ENCODE assay signal across 16 cellular contexts in genomic region chr10:107847620-107848019, GRCh38.
DNase-seq lines count a peak whose midpoint lies in the region; ATAC-seq and TF ChIP-seq lines count a peak whose summit lies in the region.
"Had no signal": no experiment of that assay in that cellular context is flagged by ENCODE, and none has a peak within 500 bp of the region (broad histone marks: within the 10 kb centered on the region; RNA-seq: fewer than 3 reads in every experiment).

No MANE protein-coding gene starts in this region.

- no peak overlapping the region for H3K27ac ChIP-seq in BLaER1
- H3K27ac ChIP-seq: HL-60 had no signal

- no peaks in the 10 kb centered on the region for H3K4me1 Mint-ChIP-seq in activated T-helper 1 cell treated with anti-CD3 and anti-CD28 coated beads, Interleukin-12 subunit alpha, Interleukin-12 subunit beta, Interleukin-2, Interleukin-4 antibody, amounts not matched to agents 30 ng/mL and 10 ng/mL and 1 ng/mL, durations not matched to agents 14 hours and 24 hours and 36 hours (ENCODE audit: low read depth)
- H3K4me1 Mint-ChIP-seq: brain had no signal

- in situ Hi-C loops in KBM-7 (cut with MboI; ENCODE audit: low pct_unique_long_range_greater_than_20kb, low sequenced_read_pairs): no loop called here
- in situ Hi-C loops in GM13976 (cut with MboI; ENCODE audit: low sequenced_read_pairs, unreplicated experiment): no loop called here

- H3K27me3 ChIP-seq in BLaER1: no peaks in the 10 kb centered on the region

- ATAC-seq in GM19351 (IDR thresholded peaks at IDR 0.05; ENCODE audit: unreplicated experiment) (peak; percentile 96), HG02623 (IDR thresholded peaks at IDR 0.05; ENCODE audit: unreplicated experiment) (peak; percentile 76), HG03571 (IDR thresholded peaks at IDR 0.05; ENCODE audit: unreplicated experiment) (peak; percentile 94)
- ATAC-seq: activated CD8-positive, alpha-beta T cell treated with anti-CD3 and anti-CD28 coated beads for 36 hours; effector memory CD8-positive, alpha-beta T cell had no signal

- H3K4me2 ChIP-seq in BLaER1: peak overlapping the region; percentile 59

- DNase-seq in iPS-NIHi7 (ENCODE audit: extremely low spot score) (no peak), KBM-7 (no peak), GM13976 (ENCODE audit: low spot score) (no peak)
- DNase-seq in activated T-helper 1 cell treated with anti-CD3 and anti-CD28 coated beads, Interleukin-12 subunit alpha, Interleukin-12 subunit beta, Interleukin-2, Interleukin-4 antibody, amounts not matched to agents 30 ng/mL and 10 ng/mL and 1 ng/mL, durations not matched to agents 14 hours and 24 hours and 36 hours (ENCODE audit: low spot score): no peak
- DNase-seq: activated CD8-positive, alpha-beta T cell treated with anti-CD3 and anti-CD28 coated beads for 36 hours; COR-L47; effector memory CD8-positive, alpha-beta T cell; NCI-H187 treated with DMSO at 0.1 percent for 48 hours; NCI-H774; nucleus accumbens had no signal

- H4K20me1 ChIP-seq in BLaER1: no peaks in the 10 kb centered on the region

- no peaks in the 10 kb centered on the region for H3K9me3 ChIP-seq in BLaER1

- no peaks in the 10 kb centered on the region for H3K36me3 ChIP-seq in BLaER1

- H3K27ac Mint-ChIP-seq in activated T-helper 1 cell treated with anti-CD3 and anti-CD28 coated beads, Interleukin-12 subunit alpha, Interleukin-12 subunit beta, Interleukin-2, Interleukin-4 antibody, amounts not matched to agents 30 ng/mL and 10 ng/mL and 1 ng/mL, durations not matched to agents 14 hours and 24 hours and 36 hours: no peak overlapping the region
- H3K27ac Mint-ChIP-seq: activated CD8-positive, alpha-beta T cell treated with anti-CD3 and anti-CD28 coated beads for 36 hours; effector memory CD8-positive, alpha-beta T cell had no signal

- no peaks in the 10 kb centered on the region for H3K27me3 Mint-ChIP-seq in activated T-helper 1 cell treated with anti-CD3 and anti-CD28 coated beads, Interleukin-12 subunit alpha, Interleukin-12 subunit beta, Interleukin-2, Interleukin-4 antibody, amounts not matched to agents 30 ng/mL and 10 ng/mL and 1 ng/mL, durations not matched to agents 14 hours and 24 hours and 36 hours (ENCODE audit: insufficient read depth)
- H3K27me3 Mint-ChIP-seq: activated CD8-positive, alpha-beta T cell treated with anti-CD3 and anti-CD28 coated beads for 36 hours; effector memory CD8-positive, alpha-beta T cell had no signal

- intact Hi-C loops in activated T-helper 1 cell treated with anti-CD3 and anti-CD28 coated beads, Interleukin-12 subunit alpha, Interleukin-12 subunit beta, Interleukin-2, Interleukin-4 antibody, amounts not matched to agents 30 ng/mL and 10 ng/mL and 1 ng/mL, durations not matched to agents 14 hours and 24 hours and 36 hours (cut with micrococcal nuclease): no loop called here

- no peaks in the 10 kb centered on the region for H3K36me3 Mint-ChIP-seq in activated T-helper 1 cell treated with anti-CD3 and anti-CD28 coated beads, Interleukin-12 subunit alpha, Interleukin-12 subunit beta, Interleukin-2, Interleukin-4 antibody, amounts not matched to agents 30 ng/mL and 10 ng/mL and 1 ng/mL, durations not matched to agents 14 hours and 24 hours and 36 hours (ENCODE audit: low read depth)
- H3K36me3 Mint-ChIP-seq: brain had no signal

- TF ChIP-seq CTCF in GM13976 (IDR thresholded peaks at IDR 0.05; ENCODE audit: borderline replicate concordance, control extremely low read depth, extremely low read depth, insufficient read depth, missing control alignments): no peak

- peaks cover 11% of the 10 kb centered on the region for H3K4me1 ChIP-seq in BLaER1

- H3K4me3 Mint-ChIP-seq in activated T-helper 1 cell treated with anti-CD3 and anti-CD28 coated beads, Interleukin-12 subunit alpha, Interleukin-12 subunit beta, Interleukin-2, Interleukin-4 antibody, amounts not matched to agents 30 ng/mL and 10 ng/mL and 1 ng/mL, durations not matched to agents 14 hours and 24 hours and 36 hours: no peak overlapping the region
- H3K4me3 Mint-ChIP-seq: activated CD8-positive, alpha-beta T cell treated with anti-CD3 and anti-CD28 coated beads for 36 hours; brain; effector memory CD8-positive, alpha-beta T cell had no signal

- H3K9me3 Mint-ChIP-seq in activated T-helper 1 cell treated with anti-CD3 and anti-CD28 coated beads, Interleukin-12 subunit alpha, Interleukin-12 subunit beta, Interleukin-2, Interleukin-4 antibody, amounts not matched to agents 30 ng/mL and 10 ng/mL and 1 ng/mL, durations not matched to agents 14 hours and 24 hours and 36 hours: peaks cover 20% of the 10 kb centered on the region

- no peak overlapping the region for H3K4me3 ChIP-seq in BLaER1

- no peak overlapping the region for H3K9ac ChIP-seq in BLaER1
